In the genomic region with DNA sequence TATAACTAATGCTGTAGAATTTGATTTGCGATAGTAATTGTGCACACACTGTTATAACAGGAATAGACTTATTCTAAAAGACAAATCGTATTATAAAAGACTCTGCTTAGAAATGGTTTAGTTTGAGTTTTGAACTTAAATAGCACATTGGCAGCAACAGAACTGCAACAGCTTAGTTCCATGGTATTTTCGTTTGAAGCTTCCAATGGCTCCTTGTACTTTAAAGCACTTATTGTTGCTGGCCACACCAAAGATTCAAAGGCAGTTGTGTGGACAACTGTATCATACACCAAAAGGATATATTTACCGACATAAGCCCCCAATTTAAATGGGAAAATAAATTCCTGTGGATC, we compare ENCODE assay signal across 1 cellular context.
TF ChIP-seq lines count a peak whose summit lies in the region.

No MANE protein-coding gene starts in this region.

TF ChIP-seq in IMR-90, 13 proteins besides CTCF, POLR2A, EP300 and RAD21:
- TF ChIP-seq RFX5 (IDR thresholded peaks at IDR 0.05; ENCODE audit: low read depth, low read length) (no peak), CHD1 (IDR thresholded peaks at IDR 0.05; ENCODE audit: low read depth, low read length) (no peak), FOS (IDR thresholded peaks at IDR 0.05; ENCODE audit: low read depth, low read length) (no peak)
